8 cellular contexts compared by ENCODE assay signal in the genomic region with DNA sequence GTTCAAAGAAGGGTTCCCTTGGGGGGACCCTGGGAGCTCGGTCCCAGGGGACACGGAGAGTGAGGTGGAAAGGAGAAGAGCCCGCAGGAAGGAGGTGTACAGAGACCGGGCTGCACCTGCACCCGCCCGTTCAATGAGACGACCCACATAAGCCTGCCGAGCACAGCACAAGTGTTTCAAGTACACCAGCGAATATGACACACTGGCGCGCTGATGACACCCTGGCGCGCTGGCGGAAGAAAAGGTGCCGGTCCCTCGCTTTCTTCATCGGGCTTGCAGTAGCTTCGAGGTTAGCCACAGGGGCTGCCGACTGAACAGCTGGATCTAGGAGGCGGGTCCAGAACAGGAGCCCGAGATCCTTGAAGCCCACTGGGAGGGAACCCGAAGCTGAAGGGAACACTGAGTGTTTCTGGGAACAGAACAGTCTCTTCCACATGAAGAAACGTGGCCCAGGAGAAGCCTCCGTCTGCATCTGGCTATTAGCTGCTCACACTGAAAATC. TPM values are rescaled to one million over a fixed set of nuclear protein-coding genes. Genes with fewer than 3 reads are reported as not detected.
A peak's percentile ranks its signal among the peaks of the same experiment; 100 is the strongest.
DNase-seq lines count a peak whose midpoint lies in the region; ATAC-seq and TF ChIP-seq lines count a peak whose summit lies in the region.

No MANE protein-coding gene starts in this region.

- no peak for DNase-seq in AG04450 (ENCODE audit: low read depth, low spot score)
- DNase-seq in cortex of kidney (lab: John Stamatoyannopoulos, UW): no peak
- DNase-seq in NK-92 (lab: John Stamatoyannopoulos, UW; ENCODE audit: unreplicated experiment): no peak

- 93% methylated on average over 24 of the region's 24 CpGs for WGBS in HUES64

- peak overlapping the region; percentile 23 to 84 (median 67) for H3K27ac Mint-ChIP-seq in brain

- H3K27me3 ChIP-seq in AG04450 (ENCODE audit: control insufficient read depth, insufficient read depth, low read length) (no peaks in the 10 kb centered on the region), HUES64 (ENCODE audit: insufficient read depth, low read length) (peaks cover 4% of the 10 kb centered on the region; the same call in 1 of the 2 replicates), muscle layer of duodenum (ENCODE audit: low read depth, low read length) (no peaks in the 10 kb centered on the region)

- peaks cover 20% of the 10 kb centered on the region for H3K4me1 Mint-ChIP-seq in brain

- H3K9me3 Mint-ChIP-seq in brain: peaks cover 0 to 2% (median 0%) of the 10 kb centered on the region in 5 experiments

- H3K9ac ChIP-seq in HUES64 (ENCODE audit: low read depth, low read length): peak overlapping the region; percentile 67; the same call in 1 of the 2 replicates

- peak overlapping the region; percentile 88 to 93 (median 90) for H3K4me3 Mint-ChIP-seq in brain

- peaks cover 33% of the 10 kb centered on the region for H3K36me3 ChIP-seq in HUES64 (ENCODE audit: insufficient read depth, low read length)
- peaks cover 17 to 31% of the 10 kb centered on the region in 2 donors for H3K36me3 ChIP-seq in muscle layer of duodenum (ENCODE audit: control insufficient read depth in 1 of 2, insufficient read depth in 2 of 2, low read length in 2 of 2)

- ATAC-seq in GM19328 (IDR thresholded peaks at IDR 0.05; ENCODE audit: unreplicated experiment): no peak
- no peak for ATAC-seq in GM19452 (IDR thresholded peaks at IDR 0.05; ENCODE audit: unreplicated experiment)

- no peak for TF ChIP-seq CTCF in AG04450 (IDR thresholded peaks at IDR 0.05; ENCODE audit: low read depth, low read length)
- no peak for TF ChIP-seq CTCF in brain (conservative IDR thresholded peaks at IDR 0.05)

- peaks cover 28% of the 10 kb centered on the region for H3K36me3 Mint-ChIP-seq in brain

- POLR2A ChIA-PET in AG04450 (lab: Yijun Ruan, JAX): no interaction called here

- H3K4me1 ChIP-seq in HUES64 (ENCODE audit: insufficient read depth, low read length): peaks cover 5% of the 10 kb centered on the region; the same call in 1 of the 2 replicates
- peaks cover 0 to 18% of the 10 kb centered on the region in 2 donors for H3K4me1 ChIP-seq in muscle layer of duodenum (ENCODE audit: control insufficient read depth in 1 of 2, insufficient read depth in 2 of 2, low read length in 2 of 2)

- CTCF ChIA-PET in AG04450 (lab: Charles Lee): interaction anchor here (0.9 to 1.2 kb wide), 2 partner anchors 142 to 184 kb away, joined by 3 to 4 read pairs; no protein-coding TSS in a partner anchor

- H3K27ac ChIP-seq in AG04450 (ENCODE audit: low read depth, low read length): peak overlapping the region; percentile 11
- H3K27ac ChIP-seq in HUES64 (ENCODE audit: low read depth, low read length): no peak overlapping the region
- H3K27ac ChIP-seq in muscle layer of duodenum (ENCODE audit: low read length): no peak overlapping the region

- H3K9me3 ChIP-seq in AG04450 (ENCODE audit: control insufficient read depth, insufficient read depth, low read length) (no peaks in the 10 kb centered on the region; the same call in 1 of the 2 replicates), HUES64 (ENCODE audit: insufficient read depth, low read depth, low read length) (no peaks in the 10 kb centered on the region), muscle layer of duodenum (ENCODE audit: control insufficient read depth in 1 of 2, low read length in 2 of 2) (no peaks in the 10 kb centered on the region)

- H3K4me3 ChIP-seq in AG04450 (ENCODE audit: low read depth, low read length): peak overlapping the region; percentile 83
- H3K4me3 ChIP-seq in HUES64 (ENCODE audit: low read length): peak overlapping the region; percentile 75
- peak overlapping the region; percentile 74 for H3K4me3 ChIP-seq in muscle layer of duodenum (ENCODE audit: low read depth in 1 of 2, low read length in 2 of 2)

- no peaks in the 10 kb centered on the region for H3K27me3 Mint-ChIP-seq in brain

RNA-seq across cellular contexts. Expression of a gene that starts 1.4 kb away (rescaled TPM):
- polyA plus RNA-seq in AG04450 (2011; rRNA removed) (41.1 and 47.9 TPM in 2 replicates), brain (ENCODE audit: insufficient read depth, low read depth, low replicate concordance) (103 TPM)
- polyA minus RNA-seq in AG04450 (2011; rRNA and poly(A)+ RNA removed): 51.0 and 73.9 TPM in 2 replicates
- polyA plus RNA-seq in HUES64 (2013, experiment 1 of 2): 37.0 TPM
- polyA plus RNA-seq in HUES64 (2013, experiment 2 of 2): 43.6 TPM

RNA-seq across cellular contexts. Expression of a gene that starts 47.7 kb away (rescaled TPM):
- polyA plus RNA-seq in AG04450 (2011; rRNA removed): 14.0 and 16.0 TPM in 2 replicates
- 9.6 and 12.3 TPM in 2 replicates for polyA minus RNA-seq in AG04450 (2011; rRNA and poly(A)+ RNA removed)
- 9.8 TPM for polyA plus RNA-seq in HUES64 (2013, experiment 1 of 2)
- polyA plus RNA-seq in HUES64 (2013, experiment 2 of 2): 17.0 TPM
- 24.3 TPM for polyA plus RNA-seq in brain (ENCODE audit: insufficient read depth, low read depth, low replicate concordance)
